Comparison of ENCODE assay signal across 8 cellular contexts in the genomic region with DNA sequence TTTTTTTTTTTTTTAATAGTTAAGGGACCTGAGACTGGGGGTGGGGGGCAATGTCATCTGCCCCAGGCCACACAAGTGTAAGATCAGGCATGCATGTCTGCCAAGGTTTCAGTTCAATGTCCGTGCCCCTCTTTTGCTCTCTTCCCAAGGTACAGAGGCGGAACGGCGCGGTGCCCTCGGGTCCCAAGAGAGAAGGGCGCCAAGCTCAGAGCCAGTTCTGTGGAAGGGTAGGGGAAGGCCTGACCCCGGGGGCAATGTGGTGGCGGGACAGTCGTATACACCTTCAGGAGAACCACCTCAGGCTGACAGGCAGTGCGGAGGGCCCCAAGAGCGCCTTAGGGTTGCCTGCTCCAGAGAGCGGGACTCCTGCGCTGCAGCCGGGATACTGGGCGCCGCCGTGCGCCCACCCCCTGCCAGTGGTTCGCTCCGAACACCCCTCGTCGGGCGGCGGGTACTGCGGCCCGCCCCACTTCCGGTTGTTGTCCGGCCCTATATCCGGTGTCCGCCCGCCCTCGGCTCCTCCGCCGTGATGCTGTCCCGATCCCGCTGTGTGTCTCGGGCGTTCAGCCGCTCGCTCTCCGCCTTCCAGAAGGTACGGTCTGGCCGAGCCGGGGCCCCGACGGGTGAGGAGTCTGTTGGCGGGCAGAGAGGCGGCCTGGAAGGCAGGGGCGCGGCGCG.
DNase-seq lines count a peak whose midpoint lies in the region; ATAC-seq and TF ChIP-seq lines count a peak whose summit lies in the region.

A gene (plus strand): TSS at position 492 of the 678 bp plus-strand sequence. CDS start 38 bp downstream, at position 530.

- ATAC-seq in GM19023 (IDR thresholded peaks at IDR 0.05; ENCODE audit: unreplicated experiment) (peak; percentile 89), HG03196 (IDR thresholded peaks at IDR 0.05; ENCODE audit: unreplicated experiment) (peak; percentile 81)

- DNase-seq in AG09319 (ENCODE audit: extremely low read depth, low read depth), result peak; percentile 66
- DNase-seq in NCI-H446 (lab: John Stamatoyannopoulos, UW), result peak; percentile 70 to 87
- peak; percentile 69 for DNase-seq in activated CD4-positive, CD25-positive, alpha-beta regulatory T cell treated with anti-CD3 and anti-CD28 coated beads, Interleukin-2, amount 50 U/mL, for 16 hours (ENCODE audit: low read depth, low spot score)
- peak; percentile 76 for DNase-seq in central memory CD4-positive, alpha-beta T cell
- peak; percentile 88 for DNase-seq in iris pigment epithelial cell (ENCODE audit: low read depth)
- DNase-seq in stimulated activated CD4-positive, alpha-beta T cell treated with anti-CD3 and anti-CD28 coated beads, Interleukin-12 subunit alpha, Interleukin-12 subunit beta, amount 100 ng/mL, for 48 hours (ENCODE audit: low read depth in 2 of 3, low spot score in 1 of 3), result peak; percentile 79 to 89 (median 87)

- no peak for TF ChIP-seq CTCF in AG09319 (IDR thresholded peaks at IDR 0.05; ENCODE audit: low read depth, low read length)

Comparison
In these comparisons a context has a peak if more than half of its experiments do, and no peak if none do; other contexts are left out.
1. Peak in every context shown above with its lines: DNase-seq and ATAC-seq.